8 cellular contexts compared by ENCODE assay signal in the genomic region with DNA sequence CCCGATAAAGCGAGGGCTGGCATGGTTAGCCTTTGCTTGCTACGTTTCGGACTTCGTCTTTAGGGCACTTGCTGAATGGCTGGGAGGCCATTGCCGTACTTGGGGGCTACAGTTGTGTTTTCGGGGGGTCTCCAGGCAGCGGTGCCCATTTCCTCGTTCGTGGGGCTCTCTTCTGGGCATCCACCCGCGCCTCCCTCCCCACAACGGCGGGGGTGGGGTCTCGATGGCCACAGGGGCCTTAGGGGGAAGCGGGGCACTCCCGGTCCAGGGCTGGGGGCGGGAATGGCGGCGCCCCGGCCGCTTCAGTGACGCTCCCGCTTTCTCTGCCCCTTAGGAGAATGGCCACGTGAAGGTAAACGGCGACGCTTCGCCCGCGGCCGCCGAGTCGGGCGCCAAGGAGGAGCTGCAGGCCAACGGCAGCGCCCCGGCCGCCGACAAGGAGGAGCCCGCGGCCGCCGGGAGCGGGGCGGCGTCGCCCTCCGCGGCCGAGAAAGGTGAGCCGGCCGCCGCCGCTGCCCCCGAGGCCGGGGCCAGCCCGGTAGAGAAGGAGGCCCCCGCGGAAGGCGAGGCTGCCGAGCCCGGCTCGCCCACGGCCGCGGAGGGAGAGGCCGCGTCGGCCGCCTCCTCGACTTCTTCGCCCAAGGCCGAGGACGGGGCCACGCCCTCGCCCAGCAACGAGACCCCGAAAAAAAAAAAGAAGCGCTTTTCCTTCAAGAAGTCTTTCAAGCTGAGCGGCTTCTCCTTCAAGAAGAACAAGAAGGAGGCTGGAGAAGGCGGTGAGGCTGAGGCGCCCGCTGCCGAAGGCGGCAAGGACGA. TPM values are rescaled to one million over a fixed set of nuclear protein-coding genes. Genes with fewer than 3 reads are reported as not detected.
DNase-seq lines count a peak whose midpoint lies in the region; ATAC-seq and TF ChIP-seq lines count a peak whose summit lies in the region.

No MANE protein-coding gene starts in this region.

- WGBS in adrenal gland, 4 donors = 7 to 21% (median 10%) methylated on average over 11 to 87 of the region's 87 CpGs

- peaks cover 41% of the 10 kb centered on the region for H3K27me3 Mint-ChIP-seq in CD4-positive, alpha-beta T cell

- H3K9me3 ChIP-seq in CD4-positive, alpha-beta T cell (ENCODE audit: control insufficient read depth, low read length) = no peaks in the 10 kb centered on the region
- H3K9me3 ChIP-seq in adrenal gland (replicated peaks in 1 of 3) (no peaks in the 10 kb centered on the region), right atrium auricular region (no peaks in the 10 kb centered on the region)

- POLR2A ChIA-PET in CD4-positive, alpha-beta T cell (lab: Charles Lee) = no interaction called here

- peaks cover 5% of the 10 kb centered on the region for H3K4me1 Mint-ChIP-seq in CD4-positive, alpha-beta T cell (ENCODE audit: low read depth)

- no peaks in the 10 kb centered on the region for H3K9me3 Mint-ChIP-seq in CD4-positive, alpha-beta T cell

- H3K4me3 ChIP-seq in adrenal gland (peak overlapping the region in 1 of 4 donors; percentile 70), right atrium auricular region (peak overlapping the region; percentile 60 to 78)

- no peak for TF ChIP-seq POLR2A in adrenal gland (IDR thresholded peaks at IDR 0.05)

- CTCF ChIA-PET in CD4-positive, alpha-beta T cell (lab: Charles Lee) = interaction anchor here (0.8 to 1.2 kb wide), 4 partner anchors 8 to 1679 kb away, joined by 3 to 4 read pairs (median 4); no protein-coding TSS in a partner anchor

- H3K27ac ChIP-seq in CD4-positive, alpha-beta T cell (ENCODE audit: low read depth, low read length) = no peak overlapping the region
- H3K27ac ChIP-seq in adrenal gland (peak overlapping the region in 4 of 5 donors; percentile 30 to 91 (median 70)), right atrium auricular region (peak overlapping the region; percentile 94 to 95)

- H3K4me1 ChIP-seq in adrenal gland (replicated peaks in 1 of 2) = peaks cover 8 to 23% of the 10 kb centered on the region in 2 donors
- H3K4me1 ChIP-seq in right atrium auricular region = peaks cover 0 to 4% of the 10 kb centered on the region in 2 donors

- ATAC-seq in CD4-positive, alpha-beta T cell (ENCODE audit: poor library complexity) = no peak
- peak; percentile 0 for ATAC-seq in HG02610 (IDR thresholded peaks at IDR 0.05; ENCODE audit: unreplicated experiment)
- no peak for ATAC-seq in activated CD4-positive, CD25-positive, alpha-beta regulatory T cell treated with anti-CD3 and anti-CD28 coated beads, Interleukin-2, amount 50 U/mL, for 24 hours

- H3K4me3 Mint-ChIP-seq in CD4-positive, alpha-beta T cell = peak overlapping the region; percentile 34

- no peak for DNase-seq in CD4-positive, alpha-beta T cell
- DNase-seq in adrenal gland = peak in 5 of 7 donors; percentile 5 to 57 (median 24)
- no peak for DNase-seq in right atrium auricular region (ENCODE audit: low spot score)
- DNase-seq in posterior cingulate gyrus = peak in 6 of 10 donors; percentile 11 to 83 (median 58)
- DNase-seq in NCI-H2107 treated with DMSO at 0.1 percent for 48 hours (lab: John Stamatoyannopoulos, UW; ENCODE audit: unreplicated experiment) = no peak
- no peak for DNase-seq in stimulated activated CD4-positive, alpha-beta T cell treated with anti-CD3 and anti-CD28 coated beads, Interleukin-4, amount 100 ng/mL, for 24 hours

- no peaks in the 10 kb centered on the region for H3K36me3 Mint-ChIP-seq in CD4-positive, alpha-beta T cell (ENCODE audit: low read depth)

- H3K27ac Mint-ChIP-seq in CD4-positive, alpha-beta T cell = no peak overlapping the region

- H3K27me3 ChIP-seq in CD4-positive, alpha-beta T cell (ENCODE audit: control insufficient read depth, insufficient read depth, low read length) = peaks cover 56% of the 10 kb centered on the region
- H3K27me3 ChIP-seq in adrenal gland (peaks cover 6% of the 10 kb centered on the region), right atrium auricular region (no peaks in the 10 kb centered on the region)

- TF ChIP-seq CTCF in CD4-positive, alpha-beta T cell (IDR thresholded peaks at IDR 0.05) = no peak
- peak in 1 of 6 experiments; percentile 42 for TF ChIP-seq CTCF in adrenal gland (IDR thresholded peaks at IDR 0.05)
- TF ChIP-seq CTCF in right atrium auricular region (IDR thresholded peaks at IDR 0.05) = no peak

- H3K36me3 ChIP-seq in adrenal gland (replicated peaks in 1 of 2) (no peaks in the 10 kb centered on the region), right atrium auricular region (no peaks in the 10 kb centered on the region)

- intact Hi-C loops in CD4-positive, alpha-beta T cell (cut with DNase I, micrococcal nuclease) = loop anchor here (2.0 to 10.0 kb wide), 3 partner anchors 553 to 1677 kb away; no protein-coding TSS in a partner anchor
- intact Hi-C loops in adrenal gland (cut with DNase I) = no loop called here
- intact Hi-C loops in posterior cingulate gyrus (cut with DNase I) = loop anchor here (2.0 to 10.0 kb wide), 6 partner anchors 295 to 1079 kb away; no protein-coding TSS in a partner anchor

RNA-seq across cellular contexts. Expression of gene MARCKS, which starts 2.4 kb away (rescaled TPM):
- total RNA-seq in CD4-positive, alpha-beta T cell = under 1 TPM; 0.63 to 0.70 TPM
- 10 to 100 TPM; 27.6 to 65.1 (median 42.5) TPM for total RNA-seq in adrenal gland
- 10 to 100 TPM in 2 of 3 donors, 1 to 10 TPM in 1; 8.7 to 12.8 (median 12.3) TPM for polyA plus RNA-seq in adrenal gland
- 10 to 100 TPM in 1 of 2 donors, 1 to 10 TPM in 1; 9.8 to 13.5 TPM for total RNA-seq in right atrium auricular region

Comparison
In these comparisons a context has a peak if more than half of its experiments do, and no peak if none do; other contexts are left out.
1. DNase-seq: peak in adrenal gland (5 of 7) and posterior cingulate gyrus (6 of 10); none in CD4-positive, alpha-beta T cell (0 of 10), right atrium auricular region (single experiment), NCI-H2107 treated with DMSO at 0.1 percent for 48 hours (single experiment) and stimulated activated CD4-positive, alpha-beta T cell treated with anti-CD3 and anti-CD28 coated beads, Interleukin-4, amount 100 ng/mL, for 24 hours (single experiment).
2. RNA of gene MARCKS, which starts 2.4 kb away (total RNA-seq): 27.6 to 65.1 TPM in adrenal gland and 9.8 to 13.5 TPM in right atrium auricular region; 0.63 to 0.70 TPM in CD4-positive, alpha-beta T cell; every median in the first group is over 4 times any median in the second.
3. intact Hi-C loops: an anchor here in CD4-positive, alpha-beta T cell (2.0 to 10.0 kb wide) and posterior cingulate gyrus (2.0 to 10.0 kb wide); none called in adrenal gland.